ENCODE assay signal across 8 cellular contexts in the genomic region with DNA sequence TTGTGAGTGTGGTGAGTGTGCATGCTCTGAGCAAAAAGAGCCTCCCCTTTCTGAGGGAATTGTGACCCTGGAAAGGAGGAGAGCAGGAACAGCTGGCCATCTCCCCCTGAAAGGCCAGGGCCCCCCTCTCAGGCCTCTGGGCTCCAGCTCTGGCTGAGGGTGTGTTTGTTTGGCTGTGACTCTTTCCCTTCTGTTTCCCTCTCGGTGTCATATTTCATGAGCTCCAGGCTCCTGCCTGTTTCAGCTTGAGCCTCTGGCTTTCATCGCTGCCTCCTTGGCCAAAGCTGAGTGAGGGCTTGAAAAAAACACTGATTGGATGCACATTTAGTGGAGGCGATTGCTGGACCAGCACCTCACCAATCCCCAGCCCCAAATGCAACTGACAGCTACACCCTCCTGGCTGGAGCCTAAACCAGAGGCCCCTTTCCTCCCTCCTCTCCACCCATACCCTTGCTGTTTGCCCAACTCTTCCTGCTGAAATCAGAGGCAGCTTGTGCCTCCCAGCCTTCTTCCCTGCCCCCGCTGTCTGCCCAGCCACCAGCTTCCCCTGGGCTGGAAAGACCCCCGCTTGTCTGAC.
DNase-seq lines count a peak whose midpoint lies in the region; ATAC-seq, FAIRE-seq and TF ChIP-seq lines count a peak whose summit lies in the region.

No MANE protein-coding gene starts in this region.

- no peaks in the 10 kb centered on the region for H3K9me3 ChIP-seq in subcutaneous abdominal adipose tissue (ENCODE audit: control insufficient read depth in 5 of 5, low read length in 5 of 5)

- H3K27me3 ChIP-seq in bronchial epithelial cell (ENCODE audit: control insufficient read depth, insufficient read depth, low read length) (no peaks in the 10 kb centered on the region), subcutaneous abdominal adipose tissue (ENCODE audit: control insufficient read depth in 5 of 5, insufficient read depth in 4 of 5, low read length in 5 of 5) (no peaks in the 10 kb centered on the region)

- H3K4me1 ChIP-seq in subcutaneous abdominal adipose tissue (ENCODE audit: control insufficient read depth in 5 of 5, insufficient read depth in 5 of 5, low read length in 5 of 5) = peaks cover 4 to 56% (median 47%) of the 10 kb centered on the region in 5 donors

- intact Hi-C loops in activated CD4-positive, alpha-beta memory T cell treated with anti-CD3 and anti-CD28 coated beads for 36 hours (cut with micrococcal nuclease) = no loop called here

- DNase-seq in DMS53 treated with DMSO at 0.1 percent for 48 hours (lab: John Stamatoyannopoulos, UW; ENCODE audit: unreplicated experiment) (peak; percentile 93), NCI-H2227 (lab: John Stamatoyannopoulos, UW; ENCODE audit: unreplicated experiment) (peak; percentile 77), bronchial epithelial cell (ENCODE audit: low read depth) (peak; percentile 94), islet precursor cell (peak; percentile 98)
- DNase-seq in activated T-cell treated with anti-CD3 and anti-CD28 coated beads, Interleukin-2, amount 50 U/mL, for 1 hour = no peak
- no peak for DNase-seq in activated CD4-positive, alpha-beta memory T cell treated with anti-CD3 and anti-CD28 coated beads for 36 hours

- H3K36me3 ChIP-seq in bronchial epithelial cell (ENCODE audit: control insufficient read depth, insufficient read depth, low read length) = no peaks in the 10 kb centered on the region
- H3K36me3 ChIP-seq in subcutaneous abdominal adipose tissue (ENCODE audit: control insufficient read depth in 5 of 5, insufficient read depth in 5 of 5, low read length in 5 of 5) = peaks cover 0 to 5% (median 0%) of the 10 kb centered on the region in 5 donors

- POLR2A ChIA-PET in activated CD4-positive, alpha-beta memory T cell treated with anti-CD3 and anti-CD28 coated beads for 36 hours (lab: Charles Lee) = no interaction called here

- peaks cover 4% of the 10 kb centered on the region for H3K27me3 Mint-ChIP-seq in activated CD4-positive, alpha-beta memory T cell treated with anti-CD3 and anti-CD28 coated beads for 36 hours

- H3K4me3 ChIP-seq in bronchial epithelial cell (ENCODE audit: low read depth, low read length) (no peak overlapping the region), subcutaneous abdominal adipose tissue (ENCODE audit: low read depth in 1 of 5, low read length in 5 of 5) (no peak overlapping the region)

- TF ChIP-seq CTCF in bronchial epithelial cell (IDR thresholded peaks at IDR 0.05; ENCODE audit: insufficient read depth, low read length, severe bottlenecking) = no peak

- no peak overlapping the region for H3K4me3 Mint-ChIP-seq in activated CD4-positive, alpha-beta memory T cell treated with anti-CD3 and anti-CD28 coated beads for 36 hours

- no peak for FAIRE-seq in bronchial epithelial cell (lab: Jason Lieb, UNC)

- H3K9ac ChIP-seq in subcutaneous abdominal adipose tissue (ENCODE audit: low read length in 5 of 5) = peak overlapping the region in 2 of 5 donors; percentile 26 to 33

- no peaks in the 10 kb centered on the region for H3K4me1 Mint-ChIP-seq in activated CD4-positive, alpha-beta memory T cell treated with anti-CD3 and anti-CD28 coated beads for 36 hours (ENCODE audit: low read depth)

- H3K36me3 Mint-ChIP-seq in activated CD4-positive, alpha-beta memory T cell treated with anti-CD3 and anti-CD28 coated beads for 36 hours = no peaks in the 10 kb centered on the region

- H3K27ac ChIP-seq in subcutaneous abdominal adipose tissue (ENCODE audit: low read depth, low read length) = peak overlapping the region; percentile 82

- H3K27ac Mint-ChIP-seq in activated CD4-positive, alpha-beta memory T cell treated with anti-CD3 and anti-CD28 coated beads for 36 hours = no peak overlapping the region

- CTCF ChIA-PET in activated CD4-positive, alpha-beta memory T cell treated with anti-CD3 and anti-CD28 coated beads for 36 hours (lab: Charles Lee) = no interaction called here

- no peak for ATAC-seq in GM21576 (IDR thresholded peaks at IDR 0.05; ENCODE audit: unreplicated experiment)

- no peaks in the 10 kb centered on the region for H3K9me3 Mint-ChIP-seq in activated CD4-positive, alpha-beta memory T cell treated with anti-CD3 and anti-CD28 coated beads for 36 hours

Comparison
In these comparisons a context has a peak if more than half of its experiments do, and no peak if none do; other contexts are left out.
1. DNase-seq: peak in DMS53 treated with DMSO at 0.1 percent for 48 hours (single experiment), NCI-H2227 (single experiment), bronchial epithelial cell (single experiment) and islet precursor cell (single experiment); none in activated T-cell treated with anti-CD3 and anti-CD28 coated beads, Interleukin-2, amount 50 U/mL, for 1 hour (single experiment) and activated CD4-positive, alpha-beta memory T cell treated with anti-CD3 and anti-CD28 coated beads for 36 hours (single experiment).